In genomic region chr20:47764154-47764734, GRCh38 we compare ENCODE assay signal across 19 cellular contexts. TPM values are rescaled to one million over a fixed set of nuclear protein-coding genes. Genes with fewer than 3 reads are reported as not detected.
DNase-seq lines count a peak whose midpoint lies in the region; ATAC-seq, FAIRE-seq and TF ChIP-seq lines count a peak whose summit lies in the region.
"Had no signal": no experiment of that assay in that cellular context is flagged by ENCODE, and none has a peak within 500 bp of the region (broad histone marks: within the 10 kb centered on the region; RNA-seq: fewer than 3 reads in every experiment).

No MANE protein-coding gene starts in this region.

- H3K27ac ChIP-seq in MM.1S (ENCODE audit: low read length): peak overlapping the region; percentile 100; the same call in 1 of the 2 replicates
- H3K27ac ChIP-seq: Peyer's patch, upper lobe of right lung, WERI-Rb-1 had no signal

- no peaks in the 10 kb centered on the region; the same call in 1 of the 2 replicates for H3K36me3 ChIP-seq in MM.1S (replicated peaks; ENCODE audit: insufficient read depth, low read length)
- H3K36me3 ChIP-seq: Peyer's patch, upper lobe of right lung, WERI-Rb-1 had no signal

- no peaks in the 10 kb centered on the region for H3K9me2 ChIP-seq in MM.1S (replicated peaks; ENCODE audit: insufficient read depth, low read length)

- TF ChIP-seq CTCF in MM.1S (IDR thresholded peaks at IDR 0.05; ENCODE audit: low read length): no peak

- H3K4me1 Mint-ChIP-seq in activated naive CD4-positive, alpha-beta T cell treated with anti-CD3 and anti-CD28 coated beads, Interleukin-2, amount 50 U/mL, for 24 hours: no peaks in the 10 kb centered on the region

- no peak overlapping the region for H3K4me3 Mint-ChIP-seq in activated naive CD4-positive, alpha-beta T cell treated with anti-CD3 and anti-CD28 coated beads, Interleukin-2, amount 50 U/mL, for 24 hours
- H3K4me3 Mint-ChIP-seq: natural killer cell had no signal

- no peak for DNase-seq in activated naive CD4-positive, alpha-beta T cell treated with Interleukin-2 at 50 U/mL for 16 hours
- DNase-seq in MM.1S (no peak), dermis blood vessel endothelial cell (peak; percentile 28), urothelium cell line (ENCODE audit: low spot score) (peak; percentile 36)
- no peak for DNase-seq in activated CD8-positive, alpha-beta memory T cell treated with anti-CD3 and anti-CD28 coated beads, Interleukin-2, amount 50 U/mL, for 4 hours
- DNase-seq in stimulated activated CD4-positive, alpha-beta T cell treated with anti-CD3 and anti-CD28 coated beads, Interleukin-2, amount 100 ng/mL, for 48 hours: no peak
- DNase-seq: activated gamma-delta T cell; natural killer cell; NCI-H2081 treated with DMSO at 0.1 percent for 48 hours; NCI-H69; Peyer's patch; stimulated activated CD4-positive, alpha-beta T cell treated with anti-CD3 and anti-CD28 coated beads, Interleukin-12 subunit alpha, Interleukin-12 subunit beta, amount 100 ng/mL, for 4 hours; stimulated activated naive CD4-positive, alpha-beta T cell; T-helper 1 cell; upper lobe of right lung; WERI-Rb-1 had no signal

- no peaks in the 10 kb centered on the region for H3K9me3 Mint-ChIP-seq in activated naive CD4-positive, alpha-beta T cell treated with anti-CD3 and anti-CD28 coated beads, Interleukin-2, amount 50 U/mL, for 24 hours
- H3K9me3 Mint-ChIP-seq: natural killer cell had no signal

- H3K36me3 Mint-ChIP-seq in activated naive CD4-positive, alpha-beta T cell treated with anti-CD3 and anti-CD28 coated beads, Interleukin-2, amount 50 U/mL, for 24 hours: no peaks in the 10 kb centered on the region
- H3K36me3 Mint-ChIP-seq: natural killer cell had no signal

- peak overlapping the region; percentile 79; the same call in 1 of the 2 replicates for H3K4me2 ChIP-seq in MM.1S (ENCODE audit: low read depth, low read length)

- H3F3A ChIP-seq in MM.1S (ENCODE audit: insufficient read depth, low read length): peaks cover 67% of the 10 kb centered on the region

- peak; percentile 63 for FAIRE-seq in urothelium cell line (lab: Jason Lieb, UNC)
- FAIRE-seq: astrocyte had no signal

- peaks cover 78% of the 10 kb centered on the region for H3K4me1 ChIP-seq in MM.1S (ENCODE audit: low read length)

- H3K27me3 ChIP-seq in MM.1S (replicated peaks; ENCODE audit: insufficient read depth, low read length): no peaks in the 10 kb centered on the region
- H3K27me3 ChIP-seq: Peyer's patch had no signal

- no peak for ATAC-seq in HG02642 (IDR thresholded peaks at IDR 0.05; ENCODE audit: poor library complexity, unreplicated experiment)
- ATAC-seq: natural killer cell, upper lobe of right lung had no signal

- peak overlapping the region; percentile 5 for H3K27ac Mint-ChIP-seq in activated naive CD4-positive, alpha-beta T cell treated with anti-CD3 and anti-CD28 coated beads, Interleukin-2, amount 50 U/mL, for 24 hours
- H3K27ac Mint-ChIP-seq: natural killer cell had no signal

- H3K4me3 ChIP-seq in MM.1S (ENCODE audit: low read length): no peak overlapping the region
- H3K4me3 ChIP-seq: Peyer's patch, upper lobe of right lung had no signal

- H3K9ac ChIP-seq in MM.1S (ENCODE audit: low read length): no peak overlapping the region

- peaks cover 6% of the 10 kb centered on the region for H3K27me3 Mint-ChIP-seq in activated naive CD4-positive, alpha-beta T cell treated with anti-CD3 and anti-CD28 coated beads, Interleukin-2, amount 50 U/mL, for 24 hours

- H2AFZ ChIP-seq in MM.1S (ENCODE audit: low read length): no peak overlapping the region

- peaks cover 84% of the 10 kb centered on the region for H3K79me2 ChIP-seq in MM.1S (ENCODE audit: low read length)

- no peaks in the 10 kb centered on the region for H3K9me3 ChIP-seq in MM.1S (replicated peaks; ENCODE audit: insufficient read depth, low read length)
- H3K9me3 ChIP-seq: Peyer's patch, upper lobe of right lung had no signal

- no peaks in the 10 kb centered on the region for H4K20me1 ChIP-seq in MM.1S (ENCODE audit: insufficient read depth, low read length)

RNA-seq across cellular contexts. Expression of gene SULF2, which starts 21.0 kb away (rescaled TPM):
- 92.1 and 131 TPM in 2 replicates for total RNA-seq in dermis blood vessel endothelial cell

Comparison
In these comparisons a context has a peak if more than half of its experiments do, and no peak if none do; other contexts are left out.
1. DNase-seq: peak in dermis blood vessel endothelial cell (single experiment) and urothelium cell line (single experiment); none in activated naive CD4-positive, alpha-beta T cell treated with Interleukin-2 at 50 U/mL for 16 hours (single experiment), MM.1S (single experiment), activated CD8-positive, alpha-beta memory T cell treated with anti-CD3 and anti-CD28 coated beads, Interleukin-2, amount 50 U/mL, for 4 hours (single experiment) and stimulated activated CD4-positive, alpha-beta T cell treated with anti-CD3 and anti-CD28 coated beads, Interleukin-2, amount 100 ng/mL, for 48 hours (0 of 2).